ENCODE assay signal across 8 cellular contexts in the genomic region with DNA sequence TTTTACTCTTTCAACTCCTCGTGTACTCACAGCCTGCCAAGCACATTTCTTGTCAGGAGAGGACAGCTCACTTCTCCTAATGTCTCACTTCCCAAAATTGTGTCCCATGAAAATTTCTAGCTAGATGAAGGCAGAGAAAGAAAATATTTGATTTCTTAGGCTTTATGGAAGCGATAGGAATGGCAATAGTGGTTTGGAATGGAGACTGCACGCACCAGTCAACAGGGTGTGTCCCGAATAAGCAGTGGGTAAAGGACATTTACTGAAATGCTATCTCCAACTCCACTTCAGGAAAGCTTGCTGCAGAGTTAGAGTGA. TPM values are rescaled to one million over a fixed set of nuclear protein-coding genes. Genes with fewer than 3 reads are reported as not detected.
DNase-seq lines count a peak whose midpoint lies in the region; ATAC-seq and TF ChIP-seq lines count a peak whose summit lies in the region.

No MANE protein-coding gene starts in this region.

- intact Hi-C loops in PC-9 (cut with micrococcal nuclease; ENCODE audit: unreplicated experiment) (loop anchor here (1.0 to 2.0 kb wide), 4 partner anchors 23 to 88 kb away; a partner anchor contains a TSS), esophagus squamous epithelium (cut with DNase I) (no loop called here)

- CTCF ChIA-PET in PC-9 (lab: Charles Lee): no interaction called here

- TF ChIP-seq POLR2A in esophagus squamous epithelium (IDR thresholded peaks at IDR 0.05): no peak

- H3K4me1 ChIP-seq in DOHH2 (ENCODE audit: control insufficient read depth, low read length) (peaks cover 9% of the 10 kb centered on the region; the same call in 1 of the 2 replicates), PC-9 (replicated peaks; ENCODE audit: insufficient read depth) (peaks cover 13% of the 10 kb centered on the region), esophagus squamous epithelium (peaks cover 0 to 13% (median 5%) of the 10 kb centered on the region in 3 donors), trophoblast cell (ENCODE audit: control insufficient read depth in 1 of 2, insufficient read depth in 2 of 2, low read length in 2 of 2) (peaks cover 2 to 6% of the 10 kb centered on the region in 2 experiments)

- TF ChIP-seq CTCF in DOHH2 (IDR thresholded peaks at IDR 0.05; ENCODE audit: low read depth, low read length, poor library complexity, severe bottlenecking) (no peak), PC-9 (conservative IDR thresholded peaks at IDR 0.05) (no peak), esophagus squamous epithelium (IDR thresholded peaks at IDR 0.05) (no peak)

- H3K18ac ChIP-seq in trophoblast cell (ENCODE audit: low read length): no peak overlapping the region

- no peaks in the 10 kb centered on the region for H3K36me3 ChIP-seq in DOHH2 (ENCODE audit: control insufficient read depth, low read length)
- H3K36me3 ChIP-seq in PC-9 (ENCODE audit: low read depth): peaks cover 12% of the 10 kb centered on the region
- peaks cover 8 to 33% (median 14%) of the 10 kb centered on the region in 3 donors for H3K36me3 ChIP-seq in esophagus squamous epithelium
- H3K36me3 ChIP-seq in trophoblast cell (ENCODE audit: control insufficient read depth in 1 of 2, insufficient read depth in 2 of 2, low read length in 2 of 2): peaks cover 2 to 14% of the 10 kb centered on the region in 2 experiments

- H2AFZ ChIP-seq in PC-9: peak overlapping the region; percentile 99
- peak overlapping the region; percentile 82 for H2AFZ ChIP-seq in trophoblast cell (ENCODE audit: insufficient read depth, low read length, poor library complexity)

- H3K23ac ChIP-seq in trophoblast cell (ENCODE audit: low read length): no peak overlapping the region

- peak overlapping the region; percentile 90 for H4K8ac ChIP-seq in trophoblast cell (ENCODE audit: low read depth, low read length)

- H3K27ac ChIP-seq in DOHH2 (ENCODE audit: low read depth, low read length) (no peak overlapping the region), PC-9 (no peak overlapping the region), esophagus squamous epithelium (peak overlapping the region in 3 of 4 donors; percentile 54 to 72 (median 68)), trophoblast cell (ENCODE audit: low read depth, low read length) (no peak overlapping the region)

- peak overlapping the region; percentile 66 for H3K4me2 ChIP-seq in DOHH2 (ENCODE audit: low read length)
- H3K4me2 ChIP-seq in PC-9: peak overlapping the region; percentile 77
- peak overlapping the region; percentile 88 for H3K4me2 ChIP-seq in trophoblast cell (ENCODE audit: low read length)

- POLR2A ChIA-PET in PC-9 (lab: Charles Lee; ENCODE audit: unreplicated experiment): interaction anchor here (0.6 kb wide), 1 partner anchor 198 kb away, joined by 3 read pairs; a partner anchor contains a TSS

- H2BK12ac ChIP-seq in trophoblast cell (ENCODE audit: low read length): no peak overlapping the region

- no peak overlapping the region for H3K14ac ChIP-seq in trophoblast cell (ENCODE audit: low read length)

- H4K91ac ChIP-seq in trophoblast cell (ENCODE audit: low read depth, low read length): peak overlapping the region; percentile 26

- peak overlapping the region; percentile 33 for H4K12ac ChIP-seq in trophoblast cell (ENCODE audit: low read depth, low read length)

- H3K4me3 ChIP-seq in DOHH2 (ENCODE audit: low read length) (peak overlapping the region; percentile 68), PC-9 (peak overlapping the region; percentile 84), esophagus squamous epithelium (peak overlapping the region; percentile 56 to 92 (median 62)), trophoblast cell (ENCODE audit: low read depth, low read length) (no peak overlapping the region)

- H3K9me2 ChIP-seq in DOHH2 (replicated peaks; ENCODE audit: control insufficient read depth, low read length): no peaks in the 10 kb centered on the region
- H3K9me2 ChIP-seq in PC-9 (ENCODE audit: insufficient read depth): no peaks in the 10 kb centered on the region

- H3K9me3 ChIP-seq in DOHH2 (ENCODE audit: control insufficient read depth, insufficient read depth, low read length): peaks cover 15% of the 10 kb centered on the region
- H3K9me3 ChIP-seq in PC-9 (ENCODE audit: insufficient read depth, low read depth): peaks cover 7% of the 10 kb centered on the region
- peaks cover 0 to 30% (median 14%) of the 10 kb centered on the region in 3 donors for H3K9me3 ChIP-seq in esophagus squamous epithelium
- no peaks in the 10 kb centered on the region for H3K9me3 ChIP-seq in trophoblast cell (ENCODE audit: insufficient read depth, low read depth, low read length)

- no peak for DNase-seq in PC-9
- DNase-seq in esophagus squamous epithelium (lab: John Stamatoyannopoulos, UW): no peak
- no peak for DNase-seq in trophoblast cell
- DNase-seq in T-helper 9 cell: no peak
- DNase-seq in RPMI8226: no peak

- H2BK120ac ChIP-seq in trophoblast cell (ENCODE audit: insufficient read depth, low read length, poor library complexity): no peak overlapping the region

- 41 to 42% methylated on average over 4 of the region's 4 CpGs for WGBS in esophagus squamous epithelium, 2 donors
- WGBS in trophoblast cell (ENCODE audit: extremely low coverage, insufficient coverage, insufficient read length): no CpG with 5 or more reads among the region's 4 CpGs

- H3F3A ChIP-seq in DOHH2 (ENCODE audit: control insufficient read depth, insufficient read depth): no peaks in the 10 kb centered on the region
- no peaks in the 10 kb centered on the region for H3F3A ChIP-seq in PC-9 (ENCODE audit: insufficient read depth, low read depth)

- no peaks in the 10 kb centered on the region for H3K27me3 ChIP-seq in DOHH2 (ENCODE audit: control insufficient read depth, low read length)
- H3K27me3 ChIP-seq in PC-9 (ENCODE audit: insufficient read depth, low read depth): no peaks in the 10 kb centered on the region
- no peaks in the 10 kb centered on the region for H3K27me3 ChIP-seq in esophagus squamous epithelium
- H3K27me3 ChIP-seq in trophoblast cell (ENCODE audit: insufficient read depth, low read length): no peaks in the 10 kb centered on the region

- ATAC-seq in HG03097 (IDR thresholded peaks at IDR 0.05; ENCODE audit: low FRiP score, unreplicated experiment): no peak
- ATAC-seq in HG03135 (IDR thresholded peaks at IDR 0.05; ENCODE audit: unreplicated experiment): no peak

- BruUV-seq in PC-9 (replicated peaks; lab: Mats Ljungman, UMichigan): no TSS peak

- peaks cover 3% of the 10 kb centered on the region for H3K79me1 ChIP-seq in trophoblast cell (ENCODE audit: low read length)

- H3K79me2 ChIP-seq in DOHH2 (ENCODE audit: control insufficient read depth, low read length) (no peaks in the 10 kb centered on the region), PC-9 (ENCODE audit: low read depth) (no peaks in the 10 kb centered on the region), trophoblast cell (ENCODE audit: control insufficient read depth, insufficient read depth, low read length, poor library complexity) (peaks cover 3% of the 10 kb centered on the region)

- H3K4ac ChIP-seq in trophoblast cell (ENCODE audit: low read depth, low read length): no peak overlapping the region

- H2BK5ac ChIP-seq in trophoblast cell (ENCODE audit: low read depth, low read length, poor library complexity): no peak overlapping the region

- H2AK5ac ChIP-seq in trophoblast cell (ENCODE audit: low read length): no peak overlapping the region

- H3K9ac ChIP-seq in trophoblast cell (ENCODE audit: low read length): no peak overlapping the region

- H4K20me1 ChIP-seq in DOHH2 (ENCODE audit: control insufficient read depth, insufficient read depth, low read depth, low read length) (no peaks in the 10 kb centered on the region), PC-9 (ENCODE audit: insufficient read depth) (no peaks in the 10 kb centered on the region)

RNA-seq across cellular contexts. Expression of a gene that starts 0.3 kb away (rescaled TPM):
- total RNA-seq in PC-9 (2021): 1.8 and 2.1 TPM in 2 replicates
- 1 to 10 TPM; 1.1 to 6.7 (median 3.1) TPM for total RNA-seq in esophagus squamous epithelium
- polyA plus RNA-seq in trophoblast cell (2013): 7.2 and 7.7 TPM in 2 replicates

RNA-seq across cellular contexts. Expression of a gene that starts 22.1 kb away (rescaled TPM):
- 4.0 and 4.8 TPM in 2 replicates for total RNA-seq in PC-9 (2021)
- 1 to 10 TPM; 1.1 to 6.3 (median 1.8) TPM for total RNA-seq in esophagus squamous epithelium
- polyA plus RNA-seq in trophoblast cell (2013): 1.7 TPM in 2 replicates

RNA-seq across cellular contexts. Expression of a gene that starts 27.0 kb away (rescaled TPM):
- 3.5 and 4.2 TPM in 2 replicates for total RNA-seq in PC-9 (2021)
- total RNA-seq in esophagus squamous epithelium: 1 to 10 TPM; 2.7 to 4.9 (median 3.5) TPM
- polyA plus RNA-seq in trophoblast cell (2013): 4.4 TPM in 2 replicates

RNA-seq across cellular contexts. Expression of a gene that starts 40.9 kb away (rescaled TPM):
- total RNA-seq in PC-9 (2021) (5.0 and 6.1 TPM in 2 replicates), esophagus squamous epithelium (1 to 10 TPM; 2.0 to 7.1 (median 3.8) TPM)
- 6.0 and 6.2 TPM in 2 replicates for polyA plus RNA-seq in trophoblast cell (2013)

RNA-seq across cellular contexts. Expression of a gene that starts 47.1 kb away (rescaled TPM):
- total RNA-seq in PC-9 (2021) (1.9 and 2.0 TPM in 2 replicates), esophagus squamous epithelium (1 to 10 TPM in 2 of 4 donors, under 1 TPM in 2; 0.44 to 1.9 (median 0.80) TPM)
- 1.2 and 1.4 TPM in 2 replicates for polyA plus RNA-seq in trophoblast cell (2013)

Comparison
In these comparisons a context has a peak if more than half of its experiments do, and no peak if none do; other contexts are left out.
1. H3K27ac ChIP-seq: peak in esophagus squamous epithelium (3 of 4); none in DOHH2 (single experiment), PC-9 (single experiment) and trophoblast cell (single experiment).
2. Peak in every context shown above with its lines, with median percentiles within 50 percentile points of each other: H3K4me2 ChIP-seq.